Comparison of ENCODE assay signal across 9 cellular contexts in genomic region chr5:76401801-76402250, GRCh38. TPM values are rescaled to one million over a fixed set of nuclear protein-coding genes. Genes with fewer than 3 reads are reported as not detected.
DNase-seq lines count a peak whose midpoint lies in the region; ATAC-seq lines count a peak whose summit lies in the region.
"Had no signal": no experiment of that assay in that cellular context is flagged by ENCODE, and none has a peak within 500 bp of the region (broad histone marks: within the 10 kb centered on the region; RNA-seq: fewer than 3 reads in every experiment).

No MANE protein-coding gene starts in this region.

- peaks cover 0 to 14% (median 0%) of the 10 kb centered on the region in 5 donors for H3K27me3 Mint-ChIP-seq in naive thymus-derived CD4-positive, alpha-beta T cell

- peak overlapping the region; percentile 81 for H3K4me3 ChIP-seq in naive thymus-derived CD4-positive, alpha-beta T cell (ENCODE audit: low read length)

- peak; percentile 17 for ATAC-seq in GM19035 (IDR thresholded peaks at IDR 0.05; ENCODE audit: unreplicated experiment)
- ATAC-seq in HG03442 (IDR thresholded peaks at IDR 0.05; ENCODE audit: unreplicated experiment): peak; percentile 18
- ATAC-seq in naive thymus-derived CD4-positive, alpha-beta T cell: no peak
- ATAC-seq: Panc1 had no signal

- intact Hi-C loops in naive thymus-derived CD4-positive, alpha-beta T cell (cut with micrococcal nuclease): loop anchor here (1.0 to 10.0 kb wide), 17 partner anchors 9 to 1167 kb away; partner anchors contain the start of genes POC5 (in 2 of the 2), ANKRD31 (in 1 of the 2), F2R (in 1 of the 2) and HMGCR (in 1 of the 2)

- peaks cover 19 to 20% of the 10 kb centered on the region in 2 donors for H3K4me1 ChIP-seq in naive thymus-derived CD4-positive, alpha-beta T cell (ENCODE audit: control insufficient read depth in 2 of 2, insufficient read depth in 2 of 2, low read length in 2 of 2)

- H3K9me3 ChIP-seq in naive thymus-derived CD4-positive, alpha-beta T cell (ENCODE audit: control insufficient read depth in 2 of 3, low read length in 3 of 3): no peaks in the 10 kb centered on the region

- H3K36me3 Mint-ChIP-seq in naive thymus-derived CD4-positive, alpha-beta T cell: peaks cover 0 to 10% (median 0%) of the 10 kb centered on the region in 5 donors

- peaks cover 0 to 8% (median 0%) of the 10 kb centered on the region in 3 experiments for H3K36me3 ChIP-seq in naive thymus-derived CD4-positive, alpha-beta T cell (ENCODE audit: control insufficient read depth in 2 of 3, insufficient read depth in 3 of 3, low read length in 3 of 3)

- CTCF ChIA-PET in naive thymus-derived CD4-positive, alpha-beta T cell (lab: Charles Lee): interaction anchor here (0.7 to 8.8 kb wide), 8 partner anchors 8 to 141 kb away, joined by 3 to 70 read pairs (median 6); no protein-coding TSS in a partner anchor

- H3K9me3 Mint-ChIP-seq in naive thymus-derived CD4-positive, alpha-beta T cell: peaks cover 0 to 5% (median 0%) of the 10 kb centered on the region in 11 donors

- peak overlapping the region; percentile 89 to 100 (median 97) for H3K27ac Mint-ChIP-seq in naive thymus-derived CD4-positive, alpha-beta T cell

- H3K4me1 Mint-ChIP-seq in naive thymus-derived CD4-positive, alpha-beta T cell: peaks cover 35 to 51% (median 45%) of the 10 kb centered on the region in 7 donors

- H3K27ac ChIP-seq in naive thymus-derived CD4-positive, alpha-beta T cell (ENCODE audit: low read depth, low read length): peak overlapping the region; percentile 94

- H3K4me3 Mint-ChIP-seq in naive thymus-derived CD4-positive, alpha-beta T cell: peak overlapping the region; percentile 87 to 99 (median 92)

- DNase-seq in activated T-helper 9 cell treated with anti-CD3 and anti-CD28 coated beads, Interleukin-2, amount 50 U/mL, for 16 hours (ENCODE audit: low read depth): peak; percentile 16
- DNase-seq in naive thymus-derived CD4-positive, alpha-beta T cell: peak in 6 of 9 donors; percentile 16 to 64 (median 19)
- no peak for DNase-seq in iPS-NIHi7 (ENCODE audit: extremely low spot score)
- DNase-seq in NCI-H1048 (lab: John Stamatoyannopoulos, UW): no peak
- DNase-seq in C1 segment of cervical spinal cord (lab: John Stamatoyannopoulos, UW): no peak
- no peak for DNase-seq in G401 (ENCODE audit: low spot score)

- no peaks in the 10 kb centered on the region for H3K27me3 ChIP-seq in naive thymus-derived CD4-positive, alpha-beta T cell (ENCODE audit: control insufficient read depth in 2 of 2, insufficient read depth in 2 of 2, low read length in 2 of 2)

- POLR2A ChIA-PET in naive thymus-derived CD4-positive, alpha-beta T cell (lab: Charles Lee): interaction anchor here (0.7 to 5.1 kb wide), 9 partner anchors 9 to 146 kb away, joined by 3 to 54 read pairs (median 13); no protein-coding TSS in a partner anchor

- in situ Hi-C loops in G401 (cut with HindIII; ENCODE audit: low sequenced_read_pairs): no loop called here

RNA-seq across cellular contexts. Expression of gene IQGAP2, which starts 1.3 kb away (rescaled TPM):
- total RNA-seq in naive thymus-derived CD4-positive, alpha-beta T cell: 100 to 1,000 TPM in 1 of 5 experiments, 10 to 100 TPM in 4; 69.1 to 114 (median 88.0) TPM
- 10 to 100 TPM; 19.0 to 23.8 TPM for polyA plus RNA-seq in naive thymus-derived CD4-positive, alpha-beta T cell
- 77.4 and 83.2 TPM in 2 replicates for total RNA-seq in G401 (2014; rRNA removed; shearing (Covaris generic))

Comparison
In these comparisons a context has a peak if more than half of its experiments do, and no peak if none do; other contexts are left out.
1. DNase-seq: peak in activated T-helper 9 cell treated with anti-CD3 and anti-CD28 coated beads, Interleukin-2, amount 50 U/mL, for 16 hours (single experiment) and naive thymus-derived CD4-positive, alpha-beta T cell (6 of 9); none in iPS-NIHi7 (single experiment), NCI-H1048 (single experiment), C1 segment of cervical spinal cord (0 of 14) and G401 (single experiment).